ENCODE assay signal across 1 cellular context in genomic region chr2:109139844-109140396, GRCh38.
TF ChIP-seq lines count a peak whose summit lies in the region.

No MANE protein-coding gene starts in this region.

TF ChIP-seq in WTC11, 78 proteins besides CTCF, POLR2A, EP300 and RAD21 (continued from another document):
- TF ChIP-seq ERG (CRISPR knock-in tag; IDR thresholded peaks at IDR 0.05), result no peak
